In genomic region chr17:79382313-79382712, GRCh38 we compare ENCODE assay signal across 33 cellular contexts.
"Had no signal": no experiment of that assay in that cellular context is flagged by ENCODE, and none has a peak within 500 bp of the region (broad histone marks: within the 10 kb centered on the region; RNA-seq: fewer than 3 reads in every experiment).

No MANE protein-coding gene starts in this region.

- H3K36me3 ChIP-seq: adrenal gland, brain microvascular endothelial cell, breast epithelium had no signal

- H3K27me3 ChIP-seq: brain microvascular endothelial cell had no signal

- H3K4me3 ChIP-seq: adrenal gland, body of pancreas, breast epithelium had no signal

- DNase-seq: activated B cell treated with CpG ODN at 0.5 μM for 24 hours; activated CD4-positive, alpha-beta memory T cell treated with anti-CD3 and anti-CD28 coated beads for 36 hours; activated CD4-positive, alpha-beta T cell treated with anti-CD3 and anti-CD28 coated beads for 4 hours; activated CD4-positive, alpha-beta T cell treated with anti-CD3 and anti-CD28 coated beads, Interleukin-2, amount 10 ng/mL, durations not matched to agents 24 days and 14 days; activated CD4-positive, alpha-beta T cell treated with anti-CD3 and anti-CD28 coated beads, Interleukin-2, amount 50 U/mL, for 1 hour; activated CD4-positive, alpha-beta T cell treated with anti-CD3 and anti-CD28 coated beads, Interleukin-2, amount 50 U/mL, for 4 hours; activated CD4-positive, CD25-positive, alpha-beta regulatory T cell treated with anti-CD3 and anti-CD28 coated beads, Interleukin-2, amount 50 U/mL, for 72 hours; activated CD8-positive, alpha-beta memory T cell treated with anti-CD3 and anti-CD28 coated beads, Interleukin-2, amount 50 U/mL, for 4 hours; activated CD8-positive, alpha-beta T cell treated with anti-CD3 and anti-CD28 coated beads for 36 hours; activated effector memory CD4-positive, alpha-beta T cell treated with anti-CD3 and anti-CD28 coated beads, Interleukin-2, amount 50 U/mL, for 16 hours; activated gamma-delta T cell treated with Interleukin-2 at 50 U/mL for 16 hours; activated naive CD4-positive, alpha-beta T cell; activated naive CD4-positive, alpha-beta T cell treated with anti-CD3 and anti-CD28 coated beads for 36 hours; activated naive CD4-positive, alpha-beta T cell treated with anti-CD3 and anti-CD28 coated beads, Interleukin-2, amount 50 U/mL, for 16 hours; activated naive CD8-positive, alpha-beta T cell treated with anti-CD3 and anti-CD28 coated beads for 36 hours; activated T-cell treated with anti-CD3 and anti-CD28 coated beads for 4 hours; activated T-cell treated with anti-CD3 and anti-CD28 coated beads, Interleukin-2, amount 50 U/mL, for 1 hour; activated T-cell treated with anti-CD3 and anti-CD28 coated beads, Interleukin-2, amount 50 U/mL, for 4 hours; activated T-cell treated with anti-CD3 and anti-CD28 coated beads, Interleukin-2, amount 50 U/mL, for 72 hours; adrenal gland; amniotic stem cell; aorta; body of pancreas; brain microvascular endothelial cell; central memory CD4-positive, alpha-beta T cell; cerebellar nuclear complex; T-helper 1 cell; T-helper 2 cell; T-helper 9 cell had no signal

- H3K4me1 ChIP-seq: adrenal gland, body of pancreas, breast epithelium had no signal

- H3K9me3 ChIP-seq: adrenal gland, body of pancreas, breast epithelium had no signal

- ATAC-seq: activated CD8-positive, alpha-beta T cell treated with anti-CD3 and anti-CD28 coated beads for 36 hours; activated naive CD4-positive, alpha-beta T cell treated with anti-CD3 and anti-CD28 coated beads, Interleukin-2, amount 50 U/mL, for 72 hours; activated T-cell treated with anti-CD3 and anti-CD28 coated beads, Interleukin-2, amount 50 U/mL, for 4 hours; activated T-cell treated with anti-CD3 and anti-CD28 coated beads, Interleukin-2, amount 50 U/mL, for 72 hours; activated T-helper 17 cell treated with anti-CD3 and anti-CD28 coated beads, Interleukin-2, amount 50 U/mL, for 72 hours; body of pancreas had no signal

- H3K27ac ChIP-seq: adrenal gland, body of pancreas, brain microvascular endothelial cell, breast epithelium, VCaP had no signal
